ENCODE assay signal across 8 cellular contexts in the genomic region with DNA sequence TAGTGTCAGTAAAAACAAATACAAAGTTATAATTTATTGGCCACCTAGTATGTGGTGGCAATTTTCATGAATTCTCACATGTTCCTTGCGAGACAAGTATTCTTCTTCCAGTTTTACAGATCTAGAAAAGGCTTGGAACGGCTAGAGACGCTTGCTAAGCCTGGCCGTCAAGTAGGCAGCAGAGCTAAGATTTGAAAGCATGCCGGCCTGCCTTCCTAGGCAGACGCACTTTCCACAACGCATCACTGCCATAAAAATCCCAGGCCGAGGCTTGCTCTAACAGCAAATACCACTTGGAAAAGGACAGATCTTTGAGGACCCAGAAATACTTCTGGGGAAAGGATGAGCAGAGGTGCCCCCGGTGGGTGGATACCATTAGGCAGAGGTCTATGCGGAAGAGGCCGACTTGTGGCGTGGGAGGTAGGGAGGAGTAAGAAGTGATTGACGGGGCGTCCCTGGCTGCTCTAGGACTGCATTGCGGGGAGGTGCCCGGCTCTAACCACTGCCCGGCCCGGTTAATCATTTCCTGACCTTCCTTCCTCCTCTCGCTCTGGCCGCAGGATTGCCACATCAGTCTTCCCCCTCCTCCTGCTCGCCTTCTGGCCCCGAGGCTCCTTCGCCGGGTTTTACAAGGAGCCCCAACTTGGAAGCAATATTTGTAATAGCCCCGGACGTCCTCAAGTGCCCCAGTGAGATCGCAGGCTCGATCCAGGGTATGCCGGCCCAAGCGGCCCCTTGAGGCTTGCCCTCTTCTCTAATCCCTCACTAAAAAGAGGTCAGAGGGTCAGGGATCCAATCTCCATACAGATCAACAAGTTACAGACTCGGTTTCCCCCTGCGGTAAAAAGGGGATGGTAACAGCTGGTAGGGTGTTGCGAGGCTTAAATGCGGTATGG. TPM values are rescaled to one million over a fixed set of nuclear protein-coding genes. Genes with fewer than 3 reads are reported as not detected.
DNase-seq lines count a peak whose midpoint lies in the region; ATAC-seq and TF ChIP-seq lines count a peak whose summit lies in the region.

No MANE protein-coding gene starts in this region.

- H3K36me3 Mint-ChIP-seq in activated naive CD4-positive, alpha-beta T cell treated with anti-CD3 and anti-CD28 coated beads for 36 hours (ENCODE audit: low read depth), result no peaks in the 10 kb centered on the region

- no peaks in the 10 kb centered on the region for H3K9me3 ChIP-seq in cardiac muscle cell (ENCODE audit: low read depth)
- H3K9me3 ChIP-seq in parathyroid adenoma (ENCODE audit: control insufficient read depth, low read length), result no peaks in the 10 kb centered on the region
- no peaks in the 10 kb centered on the region for H3K9me3 ChIP-seq in upper lobe of right lung

- H3K27ac ChIP-seq in cardiac muscle cell, result no peak overlapping the region
- H3K27ac ChIP-seq in parathyroid adenoma, result peak overlapping the region; percentile 92
- H3K27ac ChIP-seq in upper lobe of right lung, result peak overlapping the region; percentile 100

- H3K9ac ChIP-seq in parathyroid adenoma, result no peak overlapping the region

- H3K27me3 Mint-ChIP-seq in activated naive CD4-positive, alpha-beta T cell treated with anti-CD3 and anti-CD28 coated beads for 36 hours (ENCODE audit: low read depth), result no peaks in the 10 kb centered on the region

- H3K4me3 ChIP-seq in cardiac muscle cell (peak overlapping the region; percentile 28), parathyroid adenoma (ENCODE audit: low read depth, low read length) (peak overlapping the region; percentile 63), upper lobe of right lung (peak overlapping the region; percentile 77)

- H3K4me1 ChIP-seq in cardiac muscle cell (ENCODE audit: low read depth) (peaks cover 12% of the 10 kb centered on the region), parathyroid adenoma (peaks cover 3% of the 10 kb centered on the region), upper lobe of right lung (peaks cover 69% of the 10 kb centered on the region)

- peaks cover 5% of the 10 kb centered on the region for H3K79me2 ChIP-seq in parathyroid adenoma

- TF ChIP-seq CTCF in cardiac muscle cell (IDR thresholded peaks at IDR 0.05; ENCODE audit: low read depth, low read length) (no peak), parathyroid adenoma (IDR thresholded peaks at IDR 0.05) (no peak), upper lobe of right lung (IDR thresholded peaks at IDR 0.05) (no peak)

- no peaks in the 10 kb centered on the region for H3K9me3 Mint-ChIP-seq in activated naive CD4-positive, alpha-beta T cell treated with anti-CD3 and anti-CD28 coated beads for 36 hours

- TF ChIP-seq POLR2A in GM18951 (IDR thresholded peaks at IDR 0.05; ENCODE audit: extremely low read depth, insufficient read depth, insufficient read length), result peak; percentile 71

- H3K27ac Mint-ChIP-seq in activated naive CD4-positive, alpha-beta T cell treated with anti-CD3 and anti-CD28 coated beads for 36 hours, result peak overlapping the region; percentile 97

- intact Hi-C loops in activated naive CD4-positive, alpha-beta T cell treated with anti-CD3 and anti-CD28 coated beads for 36 hours (cut with micrococcal nuclease), result loop anchor here (1.0 to 10.0 kb wide), 7 partner anchors 8 to 1389 kb away; no protein-coding TSS in a partner anchor
- intact Hi-C loops in upper lobe of right lung (cut with DNase I), result no loop called here

- H3K4me2 ChIP-seq in parathyroid adenoma (ENCODE audit: low read length), result peak overlapping the region; percentile 81

- in situ Hi-C loops in GM18951 (cut with MboI; ENCODE audit: low sequenced_read_pairs, unreplicated experiment), result no loop called here

- ATAC-seq in HG03175 (IDR thresholded peaks at IDR 0.05; ENCODE audit: unreplicated experiment) (peak; percentile 60), upper lobe of right lung (peak; percentile 75)

- CTCF ChIA-PET in activated naive CD4-positive, alpha-beta T cell treated with anti-CD3 and anti-CD28 coated beads for 36 hours (lab: Charles Lee), result interaction anchor here (0.6 to 2.4 kb wide), 4 partner anchors 13 to 271 kb away, joined by 3 to 12 read pairs (median 8); no protein-coding TSS in a partner anchor

- H3K27me3 ChIP-seq in cardiac muscle cell (peaks cover 26% of the 10 kb centered on the region), parathyroid adenoma (ENCODE audit: control insufficient read depth, insufficient read depth, low read length) (no peaks in the 10 kb centered on the region), upper lobe of right lung (no peaks in the 10 kb centered on the region)

- peaks cover 73% of the 10 kb centered on the region for H3K4me1 Mint-ChIP-seq in activated naive CD4-positive, alpha-beta T cell treated with anti-CD3 and anti-CD28 coated beads for 36 hours (ENCODE audit: low read depth)

- peak overlapping the region; percentile 96 for H2AFZ ChIP-seq in parathyroid adenoma

- H3K36me3 ChIP-seq in cardiac muscle cell, result no peaks in the 10 kb centered on the region
- H3K36me3 ChIP-seq in parathyroid adenoma (ENCODE audit: control insufficient read depth, insufficient read depth, low read length), result no peaks in the 10 kb centered on the region
- no peaks in the 10 kb centered on the region for H3K36me3 ChIP-seq in upper lobe of right lung

- DNase-seq in A172 (ENCODE audit: low spot score), result peak; percentile 84
- DNase-seq in SHP77 treated with DMSO at 0.1 percent for 48 hours (lab: John Stamatoyannopoulos, UW), result peak; percentile 80
- peak; percentile 83 for DNase-seq in activated naive CD4-positive, alpha-beta T cell treated with anti-CD3 and anti-CD28 coated beads for 36 hours
- DNase-seq in cardiac muscle cell (ENCODE audit: low read depth in 1 of 2, low spot score in 1 of 2), result peak; percentile 40 to 99
- DNase-seq in upper lobe of right lung, result peak; percentile 97

- peak overlapping the region; percentile 80 for H3K4me3 Mint-ChIP-seq in activated naive CD4-positive, alpha-beta T cell treated with anti-CD3 and anti-CD28 coated beads for 36 hours

RNA-seq across cellular contexts. Expression of a gene that starts 1.3 kb away (rescaled TPM):
- 24.3 and 27.7 TPM in 2 replicates for total RNA-seq in A172 (2014; rRNA removed; shearing (Covaris generic))
- 10 to 100 TPM; 49.9 to 52.2 TPM for total RNA-seq in activated naive CD4-positive, alpha-beta T cell treated with anti-CD3 and anti-CD28 coated beads for 36 hours
- total RNA-seq in cardiac muscle cell (23.8 and 26.0 TPM in 2 replicates), upper lobe of right lung (62.5 TPM)
- 20.2 and 25.9 TPM in 2 replicates for polyA plus RNA-seq in cardiac muscle cell
